Comparison of ENCODE assay signal across 9 cellular contexts in the genomic region with DNA sequence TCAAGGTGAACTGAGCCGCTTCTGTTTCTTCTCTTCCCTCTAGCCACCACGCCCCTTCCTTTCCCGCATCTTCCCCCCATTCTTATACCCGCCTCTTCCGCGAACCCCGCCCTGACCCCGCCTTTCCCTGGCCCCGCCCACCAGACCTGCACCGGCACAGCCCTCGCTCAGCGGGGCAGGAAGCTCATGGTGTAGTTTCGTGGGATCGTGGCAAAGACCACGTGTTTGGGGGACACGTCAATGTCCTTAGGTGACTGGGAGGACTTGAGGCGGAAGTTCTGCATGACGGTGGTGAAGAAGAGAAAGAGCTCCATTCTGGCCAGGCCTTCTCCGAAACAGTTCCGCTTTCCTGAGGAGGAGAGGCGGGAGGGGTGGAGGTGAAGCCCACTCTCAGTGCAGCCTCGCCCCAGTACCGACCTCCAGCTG. TPM values are rescaled to one million over a fixed set of nuclear protein-coding genes. Genes with fewer than 3 reads are reported as not detected.
DNase-seq lines count a peak whose midpoint lies in the region; TF ChIP-seq lines count a peak whose summit lies in the region.
"Not testable (repeated sequence)": the region's sequence is repeated elsewhere in the genome, so short reads cannot be mapped to it uniquely, and the experiment has no call there.
"Had no signal": no experiment of that assay in that cellular context is flagged by ENCODE, and none has a peak within 500 bp of the region (broad histone marks: within the 10 kb centered on the region; RNA-seq: fewer than 3 reads in every experiment).

No MANE protein-coding gene starts in this region.

- intact Hi-C loops in lower leg skin (cut with DNase I; ENCODE audit: low total_unique reads); tibial artery (cut with DNase I; ENCODE audit: low total_unique reads): not testable (repeated sequence)

- H3K4me1 Mint-ChIP-seq in endodermal cell: not testable (repeated sequence)

- H3K4me3 ChIP-seq in endodermal cell (ENCODE audit: low read length); lower leg skin (ENCODE audit: low read depth, poor library complexity, severe bottlenecking); tibial artery: not testable (repeated sequence)

- H3K27ac Mint-ChIP-seq in endodermal cell: not testable (repeated sequence)

- TF ChIP-seq POLR2A in lower leg skin (IDR thresholded peaks at IDR 0.05): not testable (repeated sequence)

- 46 to 52% methylated on average over 8 to 13 of the region's 23 CpGs for WGBS in endodermal cell (ENCODE audit: insufficient coverage in 1 of 2, insufficient read length in 1 of 2), 2 experiments
- 2 to 3% methylated on average over 14 to 15 of the region's 23 CpGs for WGBS in lower leg skin, 2 donors

- H3K27me3 Mint-ChIP-seq in endodermal cell (ENCODE audit: insufficient read depth): peaks cover 94% of the 10 kb centered on the region

- DNase-seq in GM10266 (ENCODE audit: extremely low spot score) (peak; percentile 48), NCI-H82 (lab: John Stamatoyannopoulos, UW) (peak; percentile 5), endodermal cell (peak; percentile 78), lower leg skin (ENCODE audit: low spot score in 2 of 2) (peak; percentile 40 to 96), tibial artery (peak; percentile 29 to 69)
- peak; percentile 51 for DNase-seq in activated CD4-positive, CD25-positive, alpha-beta regulatory T cell treated with anti-CD3 and anti-CD28 coated beads, Interleukin-2, amount 50 U/mL, for 16 hours (ENCODE audit: low read depth, low spot score)
- peak; percentile 61 to 71 for DNase-seq in activated T-helper 1 cell treated with anti-CD3 and anti-CD28 coated beads, Interleukin-2, amount 50 U/mL, for 16 hours (ENCODE audit: low read depth in 1 of 2, low spot score in 1 of 2)
- peak; percentile 80 to 92 for DNase-seq in stimulated activated CD4-positive, alpha-beta T cell treated with anti-CD3 and anti-CD28 coated beads, Interleukin-2, amount 100 ng/mL, for 48 hours

- H3K36me3 ChIP-seq in endodermal cell (ENCODE audit: control insufficient read depth, insufficient read depth, low read length); tibial artery: not testable (repeated sequence)

- not testable (repeated sequence) for H3K9me3 ChIP-seq in endodermal cell (ENCODE audit: control insufficient read depth, low read length); tibial artery

- not testable (repeated sequence) for H3K9ac ChIP-seq in endodermal cell (ENCODE audit: extremely low read depth, low read length, poor library complexity, severe bottlenecking)

- H3K27ac ChIP-seq in endodermal cell (ENCODE audit: low read depth, low read length); tibial artery: not testable (repeated sequence)

- H3K27me3 ChIP-seq in endodermal cell (ENCODE audit: control insufficient read depth, insufficient read depth, low read length, poor library complexity, severe bottlenecking): peaks cover 37% of the 10 kb centered on the region
- H3K27me3 ChIP-seq in tibial artery: not testable (repeated sequence)

- H3K4me1 ChIP-seq in endodermal cell (ENCODE audit: control insufficient read depth, insufficient read depth, low read length); tibial artery: not testable (repeated sequence)

- H3K4me3 Mint-ChIP-seq in endodermal cell: peak overlapping the region; percentile 24

- TF ChIP-seq CTCF in GM10266 (IDR thresholded peaks at IDR 0.05; ENCODE audit: control insufficient read depth, insufficient read depth, low read depth, missing control alignments); endodermal cell (conservative IDR thresholded peaks at IDR 0.05); lower leg skin (IDR thresholded peaks at IDR 0.05); tibial artery (IDR thresholded peaks at IDR 0.05): not testable (repeated sequence)

- H3K36me3 Mint-ChIP-seq in endodermal cell (ENCODE audit: low read depth): not testable (repeated sequence)

- not testable (repeated sequence) for H3K9me3 Mint-ChIP-seq in endodermal cell

RNA-seq across cellular contexts. Expression of gene CYP2A7, which starts 6.5 kb away (rescaled TPM):
- not detected for total RNA-seq in endodermal cell
- polyA plus RNA-seq in endodermal cell (2013, experiment 1 of 2): not detected
- not detected for polyA plus RNA-seq in endodermal cell (2013, experiment 2 of 2)
- not detected for total RNA-seq in lower leg skin
- total RNA-seq: osteoblast had no signal

RNA-seq across cellular contexts. Expression of gene CYP2A6, which starts 25.3 kb away (rescaled TPM):
- total RNA-seq in endodermal cell: not detected
- polyA plus RNA-seq in endodermal cell (2013, experiment 1 of 2): not detected
- not detected for polyA plus RNA-seq in endodermal cell (2013, experiment 2 of 2)
- not detected for total RNA-seq in lower leg skin
- total RNA-seq: osteoblast had no signal

Comparison
In these comparisons a context has a peak if more than half of its experiments do, and no peak if none do; other contexts are left out.
1. DNase-seq: peak in every context shown above with its lines; median percentile 86 in stimulated activated CD4-positive, alpha-beta T cell treated with anti-CD3 and anti-CD28 coated beads, Interleukin-2, amount 100 ng/mL, for 48 hours; 78 in endodermal cell; 68 in lower leg skin; 66 in activated T-helper 1 cell treated with anti-CD3 and anti-CD28 coated beads, Interleukin-2, amount 50 U/mL, for 16 hours; 51 in activated CD4-positive, CD25-positive, alpha-beta regulatory T cell treated with anti-CD3 and anti-CD28 coated beads, Interleukin-2, amount 50 U/mL, for 16 hours; 49 in tibial artery; 48 in GM10266; 5 in NCI-H82.